ENCODE assay signal across 1 cellular context in genomic region chr11:57323503-57324153, GRCh38.
TF ChIP-seq lines count a peak whose summit lies in the region.

No MANE protein-coding gene starts in this region.

TF ChIP-seq in endothelial cell of umbilical vein, 7 proteins besides CTCF, POLR2A, EP300 and RAD21:
- TF ChIP-seq MAX (IDR thresholded peaks at IDR 0.05; ENCODE audit: insufficient read depth, insufficient read length) (no peak), GATA2 (IDR thresholded peaks at IDR 0.05; ENCODE audit: insufficient read depth, insufficient read length, low read depth, low read length) (no peak), FOS (IDR thresholded peaks at IDR 0.05; ENCODE audit: borderline replicate concordance, insufficient read depth, low read length) (no peak), MYC (IDR thresholded peaks at IDR 0.05; ENCODE audit: low read depth, low read length) (no peak), POLR2AphosphoS5 (IDR thresholded peaks at IDR 0.05; ENCODE audit: insufficient read depth, low read depth, low read length) (no peak), EZH2 (IDR thresholded peaks at IDR 0.05; ENCODE audit: borderline replicate concordance, low read depth, low read length, severe bottlenecking) (no peak), JUN (IDR thresholded peaks at IDR 0.05; ENCODE audit: borderline replicate concordance, insufficient read depth, insufficient read length, low read depth) (no peak)
